21 cellular contexts compared by ENCODE assay signal in genomic region chr12:26513357-26514043, GRCh38.
DNase-seq lines count a peak whose midpoint lies in the region; ATAC-seq and TF ChIP-seq lines count a peak whose summit lies in the region.
"Had no signal": no experiment of that assay in that cellular context is flagged by ENCODE, and none has a peak within 500 bp of the region (broad histone marks: within the 10 kb centered on the region; RNA-seq: fewer than 3 reads in every experiment).

No MANE protein-coding gene starts in this region.

- H3K27me3 ChIP-seq in right atrium auricular region = no peaks in the 10 kb centered on the region
- no peaks in the 10 kb centered on the region for H3K27me3 ChIP-seq in iPS-20b (ENCODE audit: insufficient read depth, low read length)
- H3K27me3 ChIP-seq: SJCRH30 had no signal

- peaks cover 22% of the 10 kb centered on the region for H3K36me3 Mint-ChIP-seq in stimulated activated memory B cell treated with anti-CD40 and anti-IgM and Interleukin-4, amounts not matched to agents 10 μg/mL and 1 μg/mL and 100 μg/mL, for 72 hours

- peak overlapping the region; percentile 3; the same call in 1 of the 2 replicates for H3K9ac ChIP-seq in iPS-20b (ENCODE audit: low read depth, low read length)

- no peak overlapping the region for H3K27ac Mint-ChIP-seq in stimulated activated memory B cell treated with anti-CD40 and anti-IgM and Interleukin-4, amounts not matched to agents 10 μg/mL and 1 μg/mL and 100 μg/mL, for 72 hours
- H3K27ac Mint-ChIP-seq: B cell; CD4-positive, CD25-positive, alpha-beta regulatory T cell had no signal

- intact Hi-C loops in Right ventricle myocardium inferior (cut with DNase I) = no loop called here
- intact Hi-C loops in sciatic nerve (cut with DNase I) = no loop called here

- TF ChIP-seq CTCF in right atrium auricular region (IDR thresholded peaks at IDR 0.05) (no peak), GM20000 (IDR thresholded peaks at IDR 0.05; ENCODE audit: extremely low read depth, missing control alignments) (no peak)

- H3K4me3 ChIP-seq in right atrium auricular region = no peak overlapping the region
- H3K4me3 ChIP-seq in iPS-20b (ENCODE audit: low read length) = no peak overlapping the region
- H3K4me3 ChIP-seq: K562, SJCRH30 had no signal

- H3K9me3 ChIP-seq in right atrium auricular region (no peaks in the 10 kb centered on the region), iPS-20b (ENCODE audit: insufficient read depth, low read depth, low read length) (no peaks in the 10 kb centered on the region)
- H3K9me3 ChIP-seq: SJCRH30 had no signal

- H3K4me1 Mint-ChIP-seq in stimulated activated memory B cell treated with anti-CD40 and anti-IgM and Interleukin-4, amounts not matched to agents 10 μg/mL and 1 μg/mL and 100 μg/mL, for 72 hours = no peaks in the 10 kb centered on the region

- H3K27me3 Mint-ChIP-seq in stimulated activated memory B cell treated with anti-CD40 and anti-IgM and Interleukin-4, amounts not matched to agents 10 μg/mL and 1 μg/mL and 100 μg/mL, for 72 hours = no peaks in the 10 kb centered on the region
- H3K27me3 Mint-ChIP-seq: B cell; CD4-positive, CD25-positive, alpha-beta regulatory T cell had no signal

- no peak for DNase-seq in Right ventricle myocardium inferior (ENCODE audit: missing footprints)
- DNase-seq in right atrium auricular region (ENCODE audit: low spot score) = no peak
- DNase-seq in foreskin melanocyte = peak; percentile 79
- DNase-seq in sciatic nerve (ENCODE audit: low spot score) = no peak
- no peak for DNase-seq in GM20000 (ENCODE audit: low spot score)
- no peak for DNase-seq in SHP77 (lab: John Stamatoyannopoulos, UW)
- DNase-seq: Calu3; CD4-positive, CD25-positive, alpha-beta regulatory T cell; DMS53; NCI-H1048; NCI-H146; NCI-H2081; NCI-H510A treated with DMSO at 0.1 percent for 48 hours had no signal

- ATAC-seq in Right ventricle myocardium inferior (peak; percentile 81), sciatic nerve (peak; percentile 86)
- ATAC-seq in stimulated activated memory B cell treated with anti-CD40 and anti-IgM and Interleukin-4, amounts not matched to agents 10 μg/mL and 1 μg/mL and 100 μg/mL, for 72 hours = no peak
- ATAC-seq: HCT116, K562 had no signal

- H3K4me3 Mint-ChIP-seq in stimulated activated memory B cell treated with anti-CD40 and anti-IgM and Interleukin-4, amounts not matched to agents 10 μg/mL and 1 μg/mL and 100 μg/mL, for 72 hours = no peak overlapping the region
- H3K4me3 Mint-ChIP-seq: B cell; CD4-positive, CD25-positive, alpha-beta regulatory T cell had no signal

- H3K36me3 ChIP-seq in right atrium auricular region = no peaks in the 10 kb centered on the region
- no peaks in the 10 kb centered on the region for H3K36me3 ChIP-seq in iPS-20b (ENCODE audit: insufficient read depth, low read depth, low read length)
- H3K36me3 ChIP-seq: SJCRH30 had no signal

- H3K27ac ChIP-seq in right atrium auricular region = no peak overlapping the region
- H3K27ac ChIP-seq in iPS-20b (ENCODE audit: low read length) = no peak overlapping the region
- H3K27ac ChIP-seq: 22Rv1, HL-60, SJCRH30 had no signal

- H3K4me1 ChIP-seq in right atrium auricular region (peaks cover 0 to 9% of the 10 kb centered on the region in 2 donors), iPS-20b (ENCODE audit: insufficient read depth, low read length) (peaks cover 35% of the 10 kb centered on the region)
- H3K4me1 ChIP-seq: SJCRH30 had no signal

- H3K9me3 Mint-ChIP-seq in stimulated activated memory B cell treated with anti-CD40 and anti-IgM and Interleukin-4, amounts not matched to agents 10 μg/mL and 1 μg/mL and 100 μg/mL, for 72 hours = peaks cover 4% of the 10 kb centered on the region
